8 cellular contexts compared by ENCODE assay signal in the genomic region with DNA sequence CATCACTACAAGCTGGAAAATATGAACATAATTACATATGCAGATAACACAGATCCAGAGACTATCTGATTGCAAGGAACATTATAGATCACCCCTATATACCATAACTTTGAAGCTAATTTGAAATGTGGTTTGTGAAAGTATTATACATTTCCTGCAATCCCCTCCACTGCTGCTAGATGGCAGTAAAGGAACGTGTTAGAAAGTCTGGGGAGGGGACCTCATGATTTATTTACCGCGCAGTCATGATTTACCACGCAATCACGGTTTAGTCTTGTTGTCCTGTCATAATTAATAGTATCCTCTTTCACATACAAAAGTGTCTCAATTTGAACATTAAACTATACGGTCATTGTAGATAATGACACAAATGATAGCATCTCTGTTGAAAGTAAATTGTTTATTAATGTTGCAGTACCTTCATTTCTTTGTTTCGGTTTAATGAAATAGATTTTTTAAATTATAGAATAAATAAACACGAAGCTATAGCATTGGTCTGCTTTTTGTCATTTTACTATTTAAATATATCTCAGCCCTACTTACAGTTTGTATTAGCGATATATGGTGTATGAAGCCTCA.
DNase-seq lines count a peak whose midpoint lies in the region; ATAC-seq and TF ChIP-seq lines count a peak whose summit lies in the region.

No MANE protein-coding gene starts in this region.

- no peaks in the 10 kb centered on the region for H3K9me3 Mint-ChIP-seq in CD8-positive, alpha-beta T cell

- H3K36me3 ChIP-seq in CD8-positive, alpha-beta T cell (ENCODE audit: insufficient read depth, low read length), result no peaks in the 10 kb centered on the region
- H3K36me3 ChIP-seq in breast epithelium (no peaks in the 10 kb centered on the region), liver (ENCODE audit: control insufficient read depth in 4 of 4, insufficient read depth in 3 of 4, low read depth in 1 of 4, low read length in 3 of 4) (no peaks in the 10 kb centered on the region)

- peak; percentile 5 to 55 (median 40) for DNase-seq in CD8-positive, alpha-beta T cell
- DNase-seq in MV-4-11 (lab: John Stamatoyannopoulos, UW) (peak; percentile 38), T-helper 17 cell (peak in 2 of 3 donors; percentile 14 to 21), breast epithelium (ENCODE audit: low spot score in 2 of 2) (no peak)
- DNase-seq in stimulated activated naive CD4-positive, alpha-beta T cell (lab: John Stamatoyannopoulos, UW), result peak; percentile 17 to 70 (median 45)

- intact Hi-C loops in CD8-positive, alpha-beta T cell (cut with DNase I, micrococcal nuclease), result loop anchor here (1.0 to 5.0 kb wide), 5 partner anchors 207 to 611 kb away; no protein-coding TSS in a partner anchor
- intact Hi-C loops in breast epithelium (cut with DNase I; ENCODE audit: low total_unique reads), result no loop called here

- no peaks in the 10 kb centered on the region for H3K9me3 ChIP-seq in CD8-positive, alpha-beta T cell (ENCODE audit: low read length)
- H3K9me3 ChIP-seq in T-helper 17 cell (ENCODE audit: control insufficient read depth, low read length, poor library complexity, severe bottlenecking), result no peaks in the 10 kb centered on the region
- H3K9me3 ChIP-seq in breast epithelium, result no peaks in the 10 kb centered on the region
- no peaks in the 10 kb centered on the region for H3K9me3 ChIP-seq in liver (ENCODE audit: control insufficient read depth in 4 of 4, low read length in 3 of 4)

- H3K4me1 Mint-ChIP-seq in CD8-positive, alpha-beta T cell (ENCODE audit: low read depth), result peaks cover 3% of the 10 kb centered on the region
- peaks cover 4% of the 10 kb centered on the region for H3K4me1 Mint-ChIP-seq in T-helper 17 cell

- peak; percentile 68 for TF ChIP-seq CTCF in CD8-positive, alpha-beta T cell (IDR thresholded peaks at IDR 0.05)
- TF ChIP-seq CTCF in breast epithelium (IDR thresholded peaks at IDR 0.05) (peak in 2 of 3 donors; percentile 62 to 72), liver (IDR thresholded peaks at IDR 0.05; ENCODE audit: low read depth, low read length, missing input control) (peak; percentile 67)

- POLR2A ChIA-PET in CD8-positive, alpha-beta T cell (lab: Charles Lee), result interaction anchor here (0.9 kb wide), 1 partner anchor 204 kb away, joined by 3 read pairs; no protein-coding TSS in a partner anchor

- ATAC-seq in CD8-positive, alpha-beta T cell, result peak; percentile 67
- ATAC-seq in GM18907 (IDR thresholded peaks at IDR 0.05; ENCODE audit: unreplicated experiment), result peak; percentile 56
- peak; percentile 68 for ATAC-seq in T-helper 17 cell
- ATAC-seq in HG03565 (IDR thresholded peaks at IDR 0.05; ENCODE audit: unreplicated experiment), result no peak

- H3K9ac ChIP-seq in liver (ENCODE audit: low read depth in 1 of 2, low read length in 2 of 2), result no peak overlapping the region

- no peak overlapping the region for H3K27ac ChIP-seq in CD8-positive, alpha-beta T cell (ENCODE audit: low read depth, low read length)
- H3K27ac ChIP-seq in breast epithelium (no peak overlapping the region), liver (ENCODE audit: low read depth in 1 of 2, low read length in 2 of 2) (no peak overlapping the region)

- H3K36me3 Mint-ChIP-seq in CD8-positive, alpha-beta T cell, result no peaks in the 10 kb centered on the region
- no peaks in the 10 kb centered on the region for H3K36me3 Mint-ChIP-seq in T-helper 17 cell (ENCODE audit: low read depth)

- TF ChIP-seq POLR2A in breast epithelium (IDR thresholded peaks at IDR 0.05), result no peak

- H3K4me3 ChIP-seq in CD8-positive, alpha-beta T cell (ENCODE audit: low read depth, low read length), result no peak overlapping the region
- H3K4me3 ChIP-seq in breast epithelium (peak overlapping the region in 1 of 3 donors; percentile 26), liver (ENCODE audit: low read depth in 1 of 3, low read length in 3 of 3) (no peak overlapping the region)

- WGBS in liver, result 19% methylated on average over 9 of the region's 9 CpGs

- no peak overlapping the region for H3K4me3 Mint-ChIP-seq in CD8-positive, alpha-beta T cell
- H3K4me3 Mint-ChIP-seq in T-helper 17 cell, result no peak overlapping the region

- no peaks in the 10 kb centered on the region for H3K27me3 ChIP-seq in CD8-positive, alpha-beta T cell (ENCODE audit: insufficient read depth, low read length)
- H3K27me3 ChIP-seq in breast epithelium (no peaks in the 10 kb centered on the region), liver (ENCODE audit: control insufficient read depth in 4 of 4, insufficient read depth in 4 of 4, low read length in 3 of 4) (peaks cover 0 to 9% (median 1%) of the 10 kb centered on the region in 4 donors)

- H3K27me3 Mint-ChIP-seq in CD8-positive, alpha-beta T cell (ENCODE audit: low read depth), result peaks cover 2% of the 10 kb centered on the region
- no peaks in the 10 kb centered on the region for H3K27me3 Mint-ChIP-seq in T-helper 17 cell

- H3K4me1 ChIP-seq in CD8-positive, alpha-beta T cell (ENCODE audit: insufficient read depth, low read length), result no peaks in the 10 kb centered on the region
- H3K4me1 ChIP-seq in breast epithelium (no peaks in the 10 kb centered on the region), liver (ENCODE audit: control insufficient read depth in 4 of 4, insufficient read depth in 4 of 4, low read length in 3 of 4) (no peaks in the 10 kb centered on the region)

- peak; percentile 82 to 87 for TF ChIP-seq RAD21 in liver (IDR thresholded peaks at IDR 0.05)

- peak overlapping the region; percentile 28 for H3K27ac Mint-ChIP-seq in CD8-positive, alpha-beta T cell
- H3K27ac Mint-ChIP-seq in T-helper 17 cell, result peak overlapping the region; percentile 79

- CTCF ChIA-PET in CD8-positive, alpha-beta T cell (lab: Charles Lee), result interaction anchor here (0.6 to 2.4 kb wide), 17 partner anchors 9 to 611 kb away, joined by 3 to 11 read pairs (median 5); no protein-coding TSS in a partner anchor

TF ChIP-seq in liver, 16 proteins besides CTCF, POLR2A, EP300 and RAD21:
- TF ChIP-seq, protein P1, sequence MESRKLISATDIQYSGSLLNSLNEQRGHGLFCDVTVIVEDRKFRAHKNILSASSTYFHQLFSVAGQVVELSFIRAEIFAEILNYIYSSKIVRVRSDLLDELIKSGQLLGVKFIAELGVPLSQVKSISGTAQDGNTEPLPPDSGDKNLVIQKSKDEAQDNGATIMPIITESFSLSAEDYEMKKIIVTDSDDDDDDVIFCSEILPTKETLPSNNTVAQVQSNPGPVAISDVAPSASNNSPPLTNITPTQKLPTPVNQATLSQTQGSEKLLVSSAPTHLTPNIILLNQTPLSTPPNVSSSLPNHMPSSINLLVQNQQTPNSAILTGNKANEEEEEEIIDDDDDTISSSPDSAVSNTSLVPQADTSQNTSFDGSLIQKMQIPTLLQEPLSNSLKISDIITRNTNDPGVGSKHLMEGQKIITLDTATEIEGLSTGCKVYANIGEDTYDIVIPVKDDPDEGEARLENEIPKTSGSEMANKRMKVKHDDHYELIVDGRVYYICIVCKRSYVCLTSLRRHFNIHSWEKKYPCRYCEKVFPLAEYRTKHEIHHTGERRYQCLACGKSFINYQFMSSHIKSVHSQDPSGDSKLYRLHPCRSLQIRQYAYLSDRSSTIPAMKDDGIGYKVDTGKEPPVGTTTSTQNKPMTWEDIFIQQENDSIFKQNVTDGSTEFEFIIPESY (IDR thresholded peaks at IDR 0.05), result no peak
- TF ChIP-seq RXRA (IDR thresholded peaks at IDR 0.05), result no peak
TF ChIP-seq in liver: peak in this region for 0.

Comparison
In these comparisons a context has a peak if more than half of its experiments do, and no peak if none do; other contexts are left out.
1. DNase-seq: peak in CD8-positive, alpha-beta T cell (7 of 7), MV-4-11 (single experiment), T-helper 17 cell (2 of 3) and stimulated activated naive CD4-positive, alpha-beta T cell (6 of 6); none in breast epithelium (0 of 2).
2. Peak in every context shown above with its lines, with median percentiles within 50 percentile points of each other: CTCF ChIP-seq.